10 cellular contexts compared by ENCODE assay signal in genomic region chr10:133608855-133609254, GRCh38. TPM values are rescaled to one million over a fixed set of nuclear protein-coding genes. Genes with fewer than 3 reads are reported as not detected.
DNase-seq lines count a peak whose midpoint lies in the region; ATAC-seq and TF ChIP-seq lines count a peak whose summit lies in the region.
"Had no signal": no experiment of that assay in that cellular context is flagged by ENCODE, and none has a peak within 500 bp of the region (broad histone marks: within the 10 kb centered on the region; RNA-seq: fewer than 3 reads in every experiment).

No MANE protein-coding gene starts in this region.

- H3K27ac ChIP-seq in IMR-90 (ENCODE audit: insufficient read depth, low read length) (no peak overlapping the region), adrenal gland (no peak overlapping the region)
- H3K27ac ChIP-seq in naive thymus-derived CD4-positive, alpha-beta T cell (ENCODE audit: low read depth, low read length): no peak overlapping the region
- H3K27ac ChIP-seq: vagina had no signal

- H3K4ac ChIP-seq in IMR-90 (ENCODE audit: low read depth, low read length): no peak overlapping the region

- TF ChIP-seq RAD21 in IMR-90 (IDR thresholded peaks at IDR 0.05; ENCODE audit: low read length): no peak

- H4K91ac ChIP-seq in IMR-90 (ENCODE audit: insufficient read depth, low read depth, low read length): no peak overlapping the region

- no peak overlapping the region for H3K18ac ChIP-seq in IMR-90 (ENCODE audit: low read depth, low read length)

- DNase-seq in Calu3 (peak; percentile 4), IMR-90 (no peak), adrenal gland (no peak), nucleus accumbens (lab: John Stamatoyannopoulos, UW) (no peak)
- peak in 5 of 9 donors; percentile 7 to 23 (median 17) for DNase-seq in naive thymus-derived CD4-positive, alpha-beta T cell
- no peak for DNase-seq in T-helper 2 cell treated with Interferon-gamma antibody and Interleukin-4, amounts not matched to agents 5 μg/mL and 100 μg/mL, for 36 hours (ENCODE audit: low spot score)
- DNase-seq in stimulated activated CD4-positive, alpha-beta T cell treated with anti-CD3 and anti-CD28 coated beads, Interleukin-12 subunit alpha, Interleukin-12 subunit beta, amount 100 ng/mL, for 4 hours: no peak
- DNase-seq: mucosa of descending colon had no signal

- H4K20me1 ChIP-seq in IMR-90 (ENCODE audit: insufficient read depth, low read length): no peaks in the 10 kb centered on the region

- dilution Hi-C loops in IMR-90 (cut with HindIII; ENCODE audit: low sequenced_read_pairs, unreplicated experiment): no loop called here

- H3K27me3 ChIP-seq in IMR-90 (ENCODE audit: control insufficient read depth, insufficient read depth, low read length): no peaks in the 10 kb centered on the region
- peaks cover 2% of the 10 kb centered on the region for H3K27me3 ChIP-seq in adrenal gland
- no peaks in the 10 kb centered on the region for H3K27me3 ChIP-seq in naive thymus-derived CD4-positive, alpha-beta T cell (ENCODE audit: control insufficient read depth in 2 of 2, insufficient read depth in 2 of 2, low read length in 2 of 2)
- H3K27me3 ChIP-seq: vagina had no signal

- no peak overlapping the region for H3K9ac ChIP-seq in IMR-90 (ENCODE audit: low read depth, low read length)

- CTCF ChIA-PET in Calu3 (lab: Charles Lee) (no interaction called here), IMR-90 (lab: Yijun Ruan, JAX) (no interaction called here)
- CTCF ChIA-PET in naive thymus-derived CD4-positive, alpha-beta T cell (lab: Charles Lee): interaction anchor here (0.8 to 1.8 kb wide), 4 partner anchors 10 to 280 kb away, joined by 3 to 6 read pairs (median 5); no protein-coding TSS in a partner anchor

- H3K56ac ChIP-seq in IMR-90 (ENCODE audit: extremely low read depth, insufficient read depth, low read length): no peak overlapping the region

- H3K4me1 ChIP-seq in IMR-90 (ENCODE audit: control insufficient read depth, insufficient read depth, low read length): no peaks in the 10 kb centered on the region
- H3K4me1 ChIP-seq in adrenal gland (replicated peaks in 1 of 2): no peaks in the 10 kb centered on the region
- no peaks in the 10 kb centered on the region for H3K4me1 ChIP-seq in naive thymus-derived CD4-positive, alpha-beta T cell (ENCODE audit: control insufficient read depth in 2 of 2, insufficient read depth in 2 of 2, low read length in 2 of 2)
- H3K4me1 ChIP-seq: vagina had no signal

- intact Hi-C loops in Calu3 (cut with micrococcal nuclease; ENCODE audit: unreplicated experiment): loop anchor here (2.0 kb wide), 1 partner anchor 170 kb away; no protein-coding TSS in a partner anchor
- intact Hi-C loops in IMR-90 (cut with micrococcal nuclease): no loop called here
- intact Hi-C loops in adrenal gland (cut with DNase I): no loop called here
- intact Hi-C loops in naive thymus-derived CD4-positive, alpha-beta T cell (cut with micrococcal nuclease): loop anchor here (1.0 to 5.0 kb wide), 4 partner anchors 89 to 282 kb away; no protein-coding TSS in a partner anchor

- TF ChIP-seq POLR2A in IMR-90 (IDR thresholded peaks at IDR 0.05; ENCODE audit: low read depth, low read length) (no peak), adrenal gland (IDR thresholded peaks at IDR 0.05) (no peak)

- TF ChIP-seq CTCF in Calu3 (IDR thresholded peaks at IDR 0.05; ENCODE audit: unreplicated experiment) (peak; percentile 19), IMR-90 (conservative IDR thresholded peaks at IDR 0.05; ENCODE audit: low read depth, low read length) (peak; percentile 35), adrenal gland (IDR thresholded peaks at IDR 0.05) (peak in 4 of 6 experiments; percentile 28 to 57 (median 35))

- H2BK120ac ChIP-seq in IMR-90 (ENCODE audit: low read depth, low read length): no peak overlapping the region

- peaks cover 60% of the 10 kb centered on the region for H3K27me3 Mint-ChIP-seq in Calu3 (ENCODE audit: unreplicated experiment)
- H3K27me3 Mint-ChIP-seq in naive thymus-derived CD4-positive, alpha-beta T cell: peaks cover 42 to 62% (median 56%) of the 10 kb centered on the region in 5 donors
- H3K27me3 Mint-ChIP-seq in T-helper 2 cell treated with Interferon-gamma antibody and Interleukin-4, amounts not matched to agents 5 μg/mL and 100 μg/mL, for 36 hours (ENCODE audit: low read depth): peaks cover 32% of the 10 kb centered on the region

- H3K36me3 Mint-ChIP-seq in Calu3 (ENCODE audit: insufficient read depth, unreplicated experiment): no peaks in the 10 kb centered on the region
- peaks cover 0 to 4% (median 0%) of the 10 kb centered on the region in 5 donors for H3K36me3 Mint-ChIP-seq in naive thymus-derived CD4-positive, alpha-beta T cell
- no peaks in the 10 kb centered on the region for H3K36me3 Mint-ChIP-seq in T-helper 2 cell treated with Interferon-gamma antibody and Interleukin-4, amounts not matched to agents 5 μg/mL and 100 μg/mL, for 36 hours (ENCODE audit: low read depth)

- no peak overlapping the region for H3K4me3 Mint-ChIP-seq in Calu3 (ENCODE audit: low read depth, unreplicated experiment)
- no peak overlapping the region for H3K4me3 Mint-ChIP-seq in naive thymus-derived CD4-positive, alpha-beta T cell
- H3K4me3 Mint-ChIP-seq in T-helper 2 cell treated with Interferon-gamma antibody and Interleukin-4, amounts not matched to agents 5 μg/mL and 100 μg/mL, for 36 hours: no peak overlapping the region

- H3K23ac ChIP-seq in IMR-90 (ENCODE audit: low read depth, low read length): no peak overlapping the region

- no peak overlapping the region for H2BK15ac ChIP-seq in IMR-90 (ENCODE audit: low read depth, low read length)

- POLR2A ChIA-PET in IMR-90 (lab: Charles Lee; ENCODE audit: unreplicated experiment): no interaction called here
- POLR2A ChIA-PET in naive thymus-derived CD4-positive, alpha-beta T cell (lab: Charles Lee): no interaction called here

- ATAC-seq in IMR-90 (ENCODE audit: low read depth): 0 out of 2 replicates have a peak, but pooled peaks have one; percentile 35
- no peak for ATAC-seq in naive thymus-derived CD4-positive, alpha-beta T cell
- no peak for ATAC-seq in HG03108 (IDR thresholded peaks at IDR 0.05; ENCODE audit: unreplicated experiment)
- ATAC-seq: mucosa of descending colon had no signal

- H4K5ac ChIP-seq in IMR-90 (ENCODE audit: low read depth, low read length): no peak overlapping the region

- H3K79me1 ChIP-seq in IMR-90 (ENCODE audit: low read depth in 1 of 2, low read length in 2 of 2): no peaks in the 10 kb centered on the region

- BruUV-seq in Calu3 (replicated peaks; lab: Mats Ljungman, UMichigan) (no TSS peak), IMR-90 (replicated peaks; lab: Mats Ljungman, UMichigan) (no TSS peak)

- peaks cover 3% of the 10 kb centered on the region for H3K9me3 Mint-ChIP-seq in Calu3 (ENCODE audit: low read depth, unreplicated experiment)
- peaks cover 0 to 31% (median 7%) of the 10 kb centered on the region in 11 donors for H3K9me3 Mint-ChIP-seq in naive thymus-derived CD4-positive, alpha-beta T cell
- H3K9me3 Mint-ChIP-seq in T-helper 2 cell treated with Interferon-gamma antibody and Interleukin-4, amounts not matched to agents 5 μg/mL and 100 μg/mL, for 36 hours: peaks cover 14% of the 10 kb centered on the region

- no peak overlapping the region for H2AK9ac ChIP-seq in IMR-90 (replicated peaks; ENCODE audit: low read depth, low read length, poor library complexity)

- in situ Hi-C loops in IMR-90 (cut with MboI; ENCODE audit: low sequenced_read_pairs): no loop called here

- H3K9me3 ChIP-seq in IMR-90 (ENCODE audit: control insufficient read depth, insufficient read depth, low read length): peaks cover 2% of the 10 kb centered on the region; the same call in 1 of the 2 replicates
- no peaks in the 10 kb centered on the region for H3K9me3 ChIP-seq in adrenal gland (replicated peaks in 1 of 3)
- no peaks in the 10 kb centered on the region for H3K9me3 ChIP-seq in naive thymus-derived CD4-positive, alpha-beta T cell (ENCODE audit: control insufficient read depth in 2 of 3, low read length in 3 of 3)
- H3K9me3 ChIP-seq: vagina had no signal

- H3K4me3 ChIP-seq in IMR-90 (ENCODE audit: insufficient read depth, low read depth, low read length) (no peak overlapping the region), adrenal gland (no peak overlapping the region)
- H3K4me3 ChIP-seq in naive thymus-derived CD4-positive, alpha-beta T cell (ENCODE audit: low read length): no peak overlapping the region
- H3K4me3 ChIP-seq: mucosa of descending colon, vagina had no signal

- H3K14ac ChIP-seq in IMR-90 (replicated peaks; ENCODE audit: low read depth, low read length): no peak overlapping the region

- H3K27ac Mint-ChIP-seq in Calu3 (ENCODE audit: unreplicated experiment): no peak overlapping the region
- no peak overlapping the region for H3K27ac Mint-ChIP-seq in naive thymus-derived CD4-positive, alpha-beta T cell
- H3K27ac Mint-ChIP-seq in T-helper 2 cell treated with Interferon-gamma antibody and Interleukin-4, amounts not matched to agents 5 μg/mL and 100 μg/mL, for 36 hours: no peak overlapping the region

- H2BK20ac ChIP-seq in IMR-90 (ENCODE audit: low read depth, low read length): no peak overlapping the region

- H2AK5ac ChIP-seq in IMR-90 (ENCODE audit: low read depth, low read length): no peak overlapping the region

- H2BK5ac ChIP-seq in IMR-90 (ENCODE audit: low read depth, low read length, poor library complexity, severe bottlenecking): no peak overlapping the region

- H3K36me3 ChIP-seq in IMR-90 (ENCODE audit: control insufficient read depth, insufficient read depth, low read length): no peaks in the 10 kb centered on the region
- no peaks in the 10 kb centered on the region for H3K36me3 ChIP-seq in adrenal gland (replicated peaks in 1 of 2)
- H3K36me3 ChIP-seq in naive thymus-derived CD4-positive, alpha-beta T cell (ENCODE audit: control insufficient read depth in 2 of 3, insufficient read depth in 3 of 3, low read length in 3 of 3): no peaks in the 10 kb centered on the region
- H3K36me3 ChIP-seq: vagina had no signal

- no peak overlapping the region for H4K8ac ChIP-seq in IMR-90 (ENCODE audit: low read depth in 2 of 2, low read length in 2 of 2)

- H3K9me1 ChIP-seq in IMR-90 (ENCODE audit: insufficient read depth, low read length): no peaks in the 10 kb centered on the region

- WGBS in IMR-90 (ENCODE audit: extremely low coverage in 2 of 2, insufficient read length in 1 of 2), 2 experiments: no CpG with 5 or more reads among the region's 3 CpGs
- 7 to 24% (median 8%) methylated on average over 3 of the region's 3 CpGs for WGBS in adrenal gland, 4 donors

- no peaks in the 10 kb centered on the region for H3K4me1 Mint-ChIP-seq in Calu3 (ENCODE audit: low read depth, unreplicated experiment)
- H3K4me1 Mint-ChIP-seq in naive thymus-derived CD4-positive, alpha-beta T cell: peaks cover 0 to 3% (median 0%) of the 10 kb centered on the region in 7 donors
- no peaks in the 10 kb centered on the region for H3K4me1 Mint-ChIP-seq in T-helper 2 cell treated with Interferon-gamma antibody and Interleukin-4, amounts not matched to agents 5 μg/mL and 100 μg/mL, for 36 hours (ENCODE audit: low read depth)

- H2AFZ ChIP-seq in IMR-90 (replicated peaks; ENCODE audit: low read length, poor library complexity): no peak overlapping the region

- no peak overlapping the region for H3K4me2 ChIP-seq in IMR-90 (ENCODE audit: low read depth, low read length)

RNA-seq across cellular contexts. Expression of gene FRG2B, which starts 17.7 kb away (rescaled TPM):
- total RNA-seq in Calu3 (2022) (not detected in 2 replicates), IMR-90 (2012; rRNA removed) (not detected in 2 replicates), adrenal gland (not detected)
- polyA plus RNA-seq in IMR-90 (2012; rRNA removed) (not detected in 2 replicates), adrenal gland (not detected)
- not detected in 2 replicates for polyA plus RNA-seq in IMR-90 (2012; cell fraction: cytosol; rRNA removed)
- not detected in 2 replicates for polyA plus RNA-seq in IMR-90 (2012; cell fraction: nucleus; rRNA removed; ENCODE audit: low replicate concordance)
- not detected for total RNA-seq in naive thymus-derived CD4-positive, alpha-beta T cell
- not detected for polyA plus RNA-seq in naive thymus-derived CD4-positive, alpha-beta T cell
- total RNA-seq: mucosa of descending colon, vagina had no signal

RNA-seq across cellular contexts. Expression of gene SYCE1, which starts 43.5 kb away (rescaled TPM):
- total RNA-seq in Calu3 (2022): not detected in 2 replicates
- total RNA-seq in IMR-90 (2012; rRNA removed): not detected in 2 replicates
- not detected in 2 replicates for polyA plus RNA-seq in IMR-90 (2012; rRNA removed)
- polyA plus RNA-seq in IMR-90 (2012; cell fraction: cytosol; rRNA removed): not detected in 2 replicates
- polyA plus RNA-seq in IMR-90 (2012; cell fraction: nucleus; rRNA removed; ENCODE audit: low replicate concordance): not detected in 2 replicates
- 1 to 10 TPM in 5 of 8 donors, under 1 TPM in 1, not detected in 2; 0.52 to 6.2 (median 1.3) TPM for total RNA-seq in adrenal gland
- 1 to 10 TPM in 2 of 3 donors, under 1 TPM in 1; 0.92 to 9.2 (median 3.5) TPM for polyA plus RNA-seq in adrenal gland
- total RNA-seq in naive thymus-derived CD4-positive, alpha-beta T cell: under 1 TPM in 3 of 5 experiments, not detected in 2; 0.22 to 0.41 (median 0.24) TPM
- under 1 TPM in 1 of 2 donors, not detected in 1; 0.61 TPM for polyA plus RNA-seq in naive thymus-derived CD4-positive, alpha-beta T cell
- total RNA-seq: vagina had no signal

Comparison
In these comparisons a context has a peak if more than half of its experiments do, and no peak if none do; other contexts are left out.
1. DNase-seq: peak in Calu3 (single experiment) and naive thymus-derived CD4-positive, alpha-beta T cell (5 of 9); none in IMR-90 (single experiment), adrenal gland (0 of 7), T-helper 2 cell treated with Interferon-gamma antibody and Interleukin-4, amounts not matched to agents 5 μg/mL and 100 μg/mL, for 36 hours (single experiment), stimulated activated CD4-positive, alpha-beta T cell treated with anti-CD3 and anti-CD28 coated beads, Interleukin-12 subunit alpha, Interleukin-12 subunit beta, amount 100 ng/mL, for 4 hours (single experiment) and nucleus accumbens (0 of 56).
2. intact Hi-C loops: an anchor here in Calu3 (2.0 kb wide) and naive thymus-derived CD4-positive, alpha-beta T cell (1.0 to 5.0 kb wide); none called in IMR-90 and adrenal gland.
3. Peak in every context shown above with its lines, with median percentiles within 50 percentile points of each other: CTCF ChIP-seq.